ENCODE assay signal across 1 cellular context in genomic region chr17:81142301-81143199, GRCh38.
TF ChIP-seq lines count a peak whose summit lies in the region.

No MANE protein-coding gene starts in this region.

TF ChIP-seq in HepG2, 621 proteins besides CTCF, POLR2A, EP300 and RAD21 (continued from another document and continues in another):
- TF ChIP-seq, protein P1, sequence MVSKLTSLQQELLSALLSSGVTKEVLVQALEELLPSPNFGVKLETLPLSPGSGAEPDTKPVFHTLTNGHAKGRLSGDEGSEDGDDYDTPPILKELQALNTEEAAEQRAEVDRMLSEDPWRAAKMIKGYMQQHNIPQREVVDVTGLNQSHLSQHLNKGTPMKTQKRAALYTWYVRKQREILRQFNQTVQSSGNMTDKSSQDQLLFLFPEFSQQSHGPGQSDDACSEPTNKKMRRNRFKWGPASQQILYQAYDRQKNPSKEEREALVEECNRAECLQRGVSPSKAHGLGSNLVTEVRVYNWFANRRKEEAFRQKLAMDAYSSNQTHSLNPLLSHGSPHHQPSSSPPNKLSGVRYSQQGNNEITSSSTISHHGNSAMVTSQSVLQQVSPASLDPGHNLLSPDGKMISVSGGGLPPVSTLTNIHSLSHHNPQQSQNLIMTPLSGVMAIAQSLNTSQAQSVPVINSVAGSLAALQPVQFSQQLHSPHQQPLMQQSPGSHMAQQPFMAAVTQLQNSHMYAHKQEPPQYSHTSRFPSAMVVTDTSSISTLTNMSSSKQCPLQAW (CRISPR knock-in tag; IDR thresholded peaks at IDR 0.05): 0 out of 2 replicates have a peak, but pooled peaks have one; percentile 26
- TF ChIP-seq, protein P2, sequence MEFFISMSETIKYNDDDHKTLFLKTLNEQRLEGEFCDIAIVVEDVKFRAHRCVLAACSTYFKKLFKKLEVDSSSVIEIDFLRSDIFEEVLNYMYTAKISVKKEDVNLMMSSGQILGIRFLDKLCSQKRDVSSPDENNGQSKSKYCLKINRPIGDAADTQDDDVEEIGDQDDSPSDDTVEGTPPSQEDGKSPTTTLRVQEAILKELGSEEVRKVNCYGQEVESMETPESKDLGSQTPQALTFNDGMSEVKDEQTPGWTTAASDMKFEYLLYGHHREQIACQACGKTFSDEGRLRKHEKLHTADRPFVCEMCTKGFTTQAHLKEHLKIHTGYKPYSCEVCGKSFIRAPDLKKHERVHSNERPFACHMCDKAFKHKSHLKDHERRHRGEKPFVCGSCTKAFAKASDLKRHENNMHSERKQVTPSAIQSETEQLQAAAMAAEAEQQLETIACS (CRISPR knock-in tag; IDR thresholded peaks at IDR 0.05): no peak
- TF ChIP-seq, protein P3, sequence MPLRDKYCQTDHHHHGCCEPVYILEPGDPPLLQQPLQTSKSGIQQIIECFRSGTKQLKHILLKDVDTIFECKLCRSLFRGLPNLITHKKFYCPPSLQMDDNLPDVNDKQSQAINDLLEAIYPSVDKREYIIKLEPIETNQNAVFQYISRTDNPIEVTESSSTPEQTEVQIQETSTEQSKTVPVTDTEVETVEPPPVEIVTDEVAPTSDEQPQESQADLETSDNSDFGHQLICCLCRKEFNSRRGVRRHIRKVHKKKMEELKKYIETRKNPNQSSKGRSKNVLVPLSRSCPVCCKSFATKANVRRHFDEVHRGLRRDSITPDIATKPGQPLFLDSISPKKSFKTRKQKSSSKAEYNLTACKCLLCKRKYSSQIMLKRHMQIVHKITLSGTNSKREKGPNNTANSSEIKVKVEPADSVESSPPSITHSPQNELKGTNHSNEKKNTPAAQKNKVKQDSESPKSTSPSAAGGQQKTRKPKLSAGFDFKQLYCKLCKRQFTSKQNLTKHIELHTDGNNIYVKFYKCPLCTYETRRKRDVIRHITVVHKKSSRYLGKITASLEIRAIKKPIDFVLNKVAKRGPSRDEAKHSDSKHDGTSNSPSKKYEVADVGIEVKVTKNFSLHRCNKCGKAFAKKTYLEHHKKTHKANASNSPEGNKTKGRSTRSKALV (CRISPR knock-in tag; IDR thresholded peaks at IDR 0.05): 0 out of 2 replicates have a peak, but pooled peaks have one; percentile 51
- TF ChIP-seq ZNF577 (CRISPR knock-in tag; IDR thresholded peaks at IDR 0.05; ENCODE audit: borderline replicate concordance, low read depth) (no peak), ELF1 (CRISPR knock-in tag; IDR thresholded peaks at IDR 0.05) (0 out of 2 replicates have a peak, but pooled peaks have one; percentile 20), SP5 (CRISPR knock-in tag; IDR thresholded peaks at IDR 0.05; ENCODE audit: borderline replicate concordance, low read depth) (no peak), SRSF1 (optimal IDR thresholded peaks at IDR 0.05; ENCODE audit: low read depth, low read length) (no peak), SP2 (CRISPR knock-in tag; IDR thresholded peaks at IDR 0.05) (no peak), ZNF232 (CRISPR knock-in tag; IDR thresholded peaks at IDR 0.05; ENCODE audit: borderline replicate concordance) (no peak), ZNF138 (CRISPR knock-in tag; IDR thresholded peaks at IDR 0.05; ENCODE audit: low read depth) (no peak), ZNF224 (CRISPR knock-in tag; IDR thresholded peaks at IDR 0.05) (0 out of 2 replicates have a peak, but pooled peaks have one; percentile 53), ERF (CRISPR knock-in tag; IDR thresholded peaks at IDR 0.05) (peak; percentile 52; the same call in 1 of the 2 replicates), HNF4A (CRISPR knock-in tag; IDR thresholded peaks at IDR 0.05) (peak; percentile 16; the same call in 1 of the 2 replicates), ZNF550 (CRISPR knock-in tag; IDR thresholded peaks at IDR 0.05; ENCODE audit: borderline replicate concordance) (no peak), KLF15 (CRISPR knock-in tag; IDR thresholded peaks at IDR 0.05; ENCODE audit: borderline replicate concordance) (no peak), ZNF598 (CRISPR knock-in tag; IDR thresholded peaks at IDR 0.05; ENCODE audit: borderline replicate concordance) (peak; percentile 75; the same call in 1 of the 2 replicates), TBP (CRISPR knock-in tag; IDR thresholded peaks at IDR 0.05) (no peak), ZNF768 (CRISPR knock-in tag; IDR thresholded peaks at IDR 0.05) (peak; percentile 94), ZBTB3 (CRISPR knock-in tag; IDR thresholded peaks at IDR 0.05; ENCODE audit: borderline replicate concordance, low read depth) (no peak), ZNF639 (CRISPR knock-in tag; conservative IDR thresholded peaks at IDR 0.05) (0 out of 2 replicates have a peak, but pooled peaks have one; percentile 36), SOX13 (IDR thresholded peaks at IDR 0.05) (no peak), SOX13 (CRISPR knock-in tag; conservative IDR thresholded peaks at IDR 0.05 in 1 of 2, IDR thresholded peaks at IDR 0.05 in 1 of 2) (peak in 1 of 2 experiments; percentile 30; a peak in 1 of 4 replicates), CENPX (CRISPR knock-in tag; IDR thresholded peaks at IDR 0.05) (no peak), KDM5A (IDR thresholded peaks at IDR 0.05; ENCODE audit: borderline replicate concordance, low read length) (no peak), LCORL (IDR thresholded peaks at IDR 0.05) (no peak), LCORL (CRISPR knock-in tag; IDR thresholded peaks at IDR 0.05) (peak; percentile 79), ZKSCAN1 (IDR thresholded peaks at IDR 0.05; ENCODE audit: low read length) (no peak), ETV5 (CRISPR knock-in tag; IDR thresholded peaks at IDR 0.05; ENCODE audit: borderline replicate concordance) (peak; percentile 13; the same call in 1 of the 2 replicates), NR2F6 (IDR thresholded peaks at IDR 0.05) (no peak), NR2F6 (CRISPR knock-in tag; IDR thresholded peaks at IDR 0.05) (peak; percentile 48; the same call in 1 of the 2 replicates), ZNF331 (CRISPR knock-in tag; IDR thresholded peaks at IDR 0.05) (peak; percentile 81), SAFB2 (CRISPR knock-in tag; IDR thresholded peaks at IDR 0.05; ENCODE audit: borderline replicate concordance, low read depth) (no peak), ZSCAN21 (CRISPR knock-in tag; IDR thresholded peaks at IDR 0.05; ENCODE audit: borderline replicate concordance) (no peak), YEATS2 (CRISPR knock-in tag; IDR thresholded peaks at IDR 0.05; ENCODE audit: borderline replicate concordance) (no peak; the same call in 1 of the 2 replicates), MIXL1 (CRISPR knock-in tag; IDR thresholded peaks at IDR 0.05) (peak; percentile 70), JUN (CRISPR knock-in tag; IDR thresholded peaks at IDR 0.05) (no peak), ZNF354B (CRISPR knock-in tag; IDR thresholded peaks at IDR 0.05) (no peak), PPARG (CRISPR knock-in tag; conservative IDR thresholded peaks at IDR 0.05) (0 out of 2 replicates have a peak, but pooled peaks have one; percentile 13), ZNF282 (IDR thresholded peaks at IDR 0.05; ENCODE audit: partially characterized antibody) (no peak), FOXC1 (CRISPR knock-in tag; IDR thresholded peaks at IDR 0.05; ENCODE audit: borderline replicate concordance) (peak; percentile 61; the same call in 1 of the 2 replicates), ZNF292 (CRISPR knock-in tag; IDR thresholded peaks at IDR 0.05; ENCODE audit: borderline replicate concordance, low read depth) (no peak), ZNF484 (CRISPR knock-in tag; IDR thresholded peaks at IDR 0.05; ENCODE audit: borderline replicate concordance, low read depth) (no peak), SMYD3 (CRISPR knock-in tag; IDR thresholded peaks at IDR 0.05) (no peak), FOXA1 (IDR thresholded peaks at IDR 0.05) (no peak), FOXA1 (CRISPR knock-in tag; IDR thresholded peaks at IDR 0.05) (peak; percentile 61), HCFC1 (IDR thresholded peaks at IDR 0.05; ENCODE audit: low read depth, low read length) (no peak), ZNF75D (CRISPR knock-in tag; IDR thresholded peaks at IDR 0.05; ENCODE audit: borderline replicate concordance) (no peak), ZNF383 (CRISPR knock-in tag; IDR thresholded peaks at IDR 0.05; ENCODE audit: borderline replicate concordance) (no peak), POGZ (CRISPR knock-in tag; IDR thresholded peaks at IDR 0.05) (no peak), RFXAP (CRISPR knock-in tag; IDR thresholded peaks at IDR 0.05; ENCODE audit: borderline replicate concordance) (peak; percentile 48; the same call in 1 of the 2 replicates), ZFP62 (CRISPR knock-in tag; IDR thresholded peaks at IDR 0.05) (no peak), SP1 (IDR thresholded peaks at IDR 0.05) (no peak), SP1 (CRISPR knock-in tag; IDR thresholded peaks at IDR 0.05) (no peak), KAT8 (CRISPR knock-in tag; IDR thresholded peaks at IDR 0.05) (0 out of 2 replicates have a peak, but pooled peaks have one; percentile 43)
- TF ChIP-seq, protein P4, sequence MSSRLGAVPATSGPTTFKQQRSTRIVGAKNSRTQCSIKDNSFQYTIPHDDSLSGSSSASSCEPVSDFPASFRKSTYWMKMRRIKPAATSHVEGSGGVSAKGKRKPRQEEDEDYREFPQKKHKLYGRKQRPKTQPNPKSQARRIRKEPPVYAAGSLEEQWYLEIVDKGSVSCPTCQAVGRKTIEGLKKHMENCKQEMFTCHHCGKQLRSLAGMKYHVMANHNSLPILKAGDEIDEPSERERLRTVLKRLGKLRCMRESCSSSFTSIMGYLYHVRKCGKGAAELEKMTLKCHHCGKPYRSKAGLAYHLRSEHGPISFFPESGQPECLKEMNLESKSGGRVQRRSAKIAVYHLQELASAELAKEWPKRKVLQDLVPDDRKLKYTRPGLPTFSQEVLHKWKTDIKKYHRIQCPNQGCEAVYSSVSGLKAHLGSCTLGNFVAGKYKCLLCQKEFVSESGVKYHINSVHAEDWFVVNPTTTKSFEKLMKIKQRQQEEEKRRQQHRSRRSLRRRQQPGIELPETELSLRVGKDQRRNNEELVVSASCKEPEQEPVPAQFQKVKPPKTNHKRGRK (CRISPR knock-in tag; IDR thresholded peaks at IDR 0.05): no peak
- TF ChIP-seq, protein P5, sequence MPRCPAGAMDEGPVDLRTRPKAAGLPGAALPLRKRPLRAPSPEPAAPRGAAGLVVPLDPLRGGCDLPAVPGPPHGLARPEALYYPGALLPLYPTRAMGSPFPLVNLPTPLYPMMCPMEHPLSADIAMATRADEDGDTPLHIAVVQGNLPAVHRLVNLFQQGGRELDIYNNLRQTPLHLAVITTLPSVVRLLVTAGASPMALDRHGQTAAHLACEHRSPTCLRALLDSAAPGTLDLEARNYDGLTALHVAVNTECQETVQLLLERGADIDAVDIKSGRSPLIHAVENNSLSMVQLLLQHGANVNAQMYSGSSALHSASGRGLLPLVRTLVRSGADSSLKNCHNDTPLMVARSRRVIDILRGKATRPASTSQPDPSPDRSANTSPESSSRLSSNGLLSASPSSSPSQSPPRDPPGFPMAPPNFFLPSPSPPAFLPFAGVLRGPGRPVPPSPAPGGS (CRISPR knock-in tag; IDR thresholded peaks at IDR 0.05): 0 out of 2 replicates have a peak, but pooled peaks have one; percentile 40
- TF ChIP-seq, protein P6, sequence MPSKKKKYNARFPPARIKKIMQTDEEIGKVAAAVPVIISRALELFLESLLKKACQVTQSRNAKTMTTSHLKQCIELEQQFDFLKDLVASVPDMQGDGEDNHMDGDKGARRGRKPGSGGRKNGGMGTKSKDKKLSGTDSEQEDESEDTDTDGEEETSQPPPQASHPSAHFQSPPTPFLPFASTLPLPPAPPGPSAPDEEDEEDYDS (CRISPR knock-in tag; IDR thresholded peaks at IDR 0.05): 0 out of 2 replicates have a peak, but pooled peaks have one; percentile 28
- TF ChIP-seq, protein P7, sequence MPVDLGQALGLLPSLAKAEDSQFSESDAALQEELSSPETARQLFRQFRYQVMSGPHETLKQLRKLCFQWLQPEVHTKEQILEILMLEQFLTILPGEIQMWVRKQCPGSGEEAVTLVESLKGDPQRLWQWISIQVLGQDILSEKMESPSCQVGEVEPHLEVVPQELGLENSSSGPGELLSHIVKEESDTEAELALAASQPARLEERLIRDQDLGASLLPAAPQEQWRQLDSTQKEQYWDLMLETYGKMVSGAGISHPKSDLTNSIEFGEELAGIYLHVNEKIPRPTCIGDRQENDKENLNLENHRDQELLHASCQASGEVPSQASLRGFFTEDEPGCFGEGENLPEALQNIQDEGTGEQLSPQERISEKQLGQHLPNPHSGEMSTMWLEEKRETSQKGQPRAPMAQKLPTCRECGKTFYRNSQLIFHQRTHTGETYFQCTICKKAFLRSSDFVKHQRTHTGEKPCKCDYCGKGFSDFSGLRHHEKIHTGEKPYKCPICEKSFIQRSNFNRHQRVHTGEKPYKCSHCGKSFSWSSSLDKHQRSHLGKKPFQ (CRISPR knock-in tag; IDR thresholded peaks at IDR 0.05; ENCODE audit: insufficient replicate concordance): no peak
- TF ChIP-seq, protein P8, sequence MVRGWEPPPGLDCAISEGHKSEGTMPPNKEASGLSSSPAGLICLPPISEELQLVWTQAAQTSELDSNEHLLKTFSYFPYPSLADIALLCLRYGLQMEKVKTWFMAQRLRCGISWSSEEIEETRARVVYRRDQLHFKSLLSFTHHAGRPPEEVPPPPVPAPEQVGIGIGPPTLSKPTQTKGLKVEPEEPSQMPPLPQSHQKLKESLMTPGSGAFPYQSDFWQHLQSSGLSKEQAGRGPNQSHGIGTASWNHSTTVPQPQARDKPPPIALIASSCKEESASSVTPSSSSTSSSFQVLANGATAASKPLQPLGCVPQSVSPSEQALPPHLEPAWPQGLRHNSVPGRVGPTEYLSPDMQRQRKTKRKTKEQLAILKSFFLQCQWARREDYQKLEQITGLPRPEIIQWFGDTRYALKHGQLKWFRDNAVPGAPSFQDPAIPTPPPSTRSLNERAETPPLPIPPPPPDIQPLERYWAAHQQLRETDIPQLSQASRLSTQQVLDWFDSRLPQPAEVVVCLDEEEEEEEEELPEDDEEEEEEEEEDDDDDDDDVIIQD (CRISPR knock-in tag; IDR thresholded peaks at IDR 0.05; ENCODE audit: low read depth): 0 out of 2 replicates have a peak, but pooled peaks have one; percentile 17
- TF ChIP-seq, protein P9, sequence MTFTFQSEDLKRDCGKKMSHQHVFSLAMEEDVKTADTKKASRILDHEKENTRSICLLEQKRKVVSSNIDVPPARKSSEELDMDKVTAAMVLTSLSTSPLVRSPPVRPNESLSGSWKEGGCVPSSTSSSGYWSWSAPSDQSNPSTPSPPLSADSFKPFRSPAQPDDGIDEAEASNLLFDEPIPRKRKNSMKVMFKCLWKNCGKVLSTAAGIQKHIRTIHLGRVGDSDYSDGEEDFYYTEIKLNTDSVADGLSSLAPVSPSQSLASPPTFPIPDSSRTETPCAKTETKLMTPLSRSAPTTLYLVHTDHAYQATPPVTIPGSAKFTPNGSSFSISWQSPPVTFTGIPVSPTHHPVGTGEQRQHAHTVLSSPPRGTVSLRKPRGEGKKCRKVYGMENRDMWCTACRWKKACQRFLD (CRISPR knock-in tag; IDR thresholded peaks at IDR 0.05; ENCODE audit: borderline replicate concordance): no peak
